In genomic region chr19:47230122-47230920, GRCh38 we compare ENCODE assay signal across 8 cellular contexts. TPM values are rescaled to one million over a fixed set of nuclear protein-coding genes. Genes with fewer than 3 reads are reported as not detected.
DNase-seq lines count a peak whose midpoint lies in the region; ATAC-seq, FAIRE-seq and TF ChIP-seq lines count a peak whose summit lies in the region.

No MANE protein-coding gene starts in this region.

- H3K4me1 ChIP-seq in mononuclear cell (ENCODE audit: insufficient read depth, low read length), result peaks cover 58% of the 10 kb centered on the region

- no peaks in the 10 kb centered on the region for H3K27me3 ChIP-seq in mononuclear cell (ENCODE audit: insufficient read depth, low read length)

- POLR2A ChIA-PET in activated CD8-positive, alpha-beta T cell treated with anti-CD3 and anti-CD28 coated beads, Interleukin-2, amount 10 ng/mL, durations not matched to agents 7 days and 5 days (lab: Charles Lee), result no interaction called here

- H3K9me3 ChIP-seq in mononuclear cell (ENCODE audit: low read depth, low read length), result no peaks in the 10 kb centered on the region

- H3K27ac Mint-ChIP-seq in activated CD8-positive, alpha-beta T cell treated with anti-CD3 and anti-CD28 coated beads, Interleukin-2, amount 10 ng/mL, durations not matched to agents 7 days and 5 days, result no peak overlapping the region
- no peak overlapping the region for H3K27ac Mint-ChIP-seq in endothelial cell (ENCODE audit: unreplicated experiment)

- H3K4me3 Mint-ChIP-seq in activated CD8-positive, alpha-beta T cell treated with anti-CD3 and anti-CD28 coated beads, Interleukin-2, amount 10 ng/mL, durations not matched to agents 7 days and 5 days, result peak overlapping the region; percentile 63
- no peak overlapping the region for H3K4me3 Mint-ChIP-seq in endothelial cell (ENCODE audit: unreplicated experiment)

- H3K27me3 Mint-ChIP-seq in activated CD8-positive, alpha-beta T cell treated with anti-CD3 and anti-CD28 coated beads, Interleukin-2, amount 10 ng/mL, durations not matched to agents 7 days and 5 days (ENCODE audit: low read depth), result peaks cover 2% of the 10 kb centered on the region
- H3K27me3 Mint-ChIP-seq in endothelial cell (ENCODE audit: unreplicated experiment), result peaks cover 20% of the 10 kb centered on the region

- peaks cover 10% of the 10 kb centered on the region for H3K36me3 Mint-ChIP-seq in activated CD8-positive, alpha-beta T cell treated with anti-CD3 and anti-CD28 coated beads, Interleukin-2, amount 10 ng/mL, durations not matched to agents 7 days and 5 days (ENCODE audit: low read depth)
- peaks cover 11% of the 10 kb centered on the region for H3K36me3 Mint-ChIP-seq in endothelial cell (ENCODE audit: low read depth, unreplicated experiment)

- TF ChIP-seq POLR2A in GM12891 (IDR thresholded peaks at IDR 0.05; ENCODE audit: low read depth, low read length), result no peak

- peak; percentile 28 for FAIRE-seq in GM12891 (lab: Jason Lieb, UNC)

- peaks cover 33% of the 10 kb centered on the region for H3K4me1 Mint-ChIP-seq in activated CD8-positive, alpha-beta T cell treated with anti-CD3 and anti-CD28 coated beads, Interleukin-2, amount 10 ng/mL, durations not matched to agents 7 days and 5 days (ENCODE audit: low read depth)
- H3K4me1 Mint-ChIP-seq in endothelial cell (ENCODE audit: unreplicated experiment), result peaks cover 19% of the 10 kb centered on the region

- H3K9me3 Mint-ChIP-seq in activated CD8-positive, alpha-beta T cell treated with anti-CD3 and anti-CD28 coated beads, Interleukin-2, amount 10 ng/mL, durations not matched to agents 7 days and 5 days (ENCODE audit: insufficient read depth), result no peaks in the 10 kb centered on the region
- no peaks in the 10 kb centered on the region for H3K9me3 Mint-ChIP-seq in endothelial cell (ENCODE audit: unreplicated experiment)

- ATAC-seq in activated CD8-positive, alpha-beta T cell treated with anti-CD3 and anti-CD28 coated beads, Interleukin-2, amount 10 ng/mL, durations not matched to agents 7 days and 5 days, result peak; percentile 5
- ATAC-seq in HG03097 (IDR thresholded peaks at IDR 0.05; ENCODE audit: low FRiP score, unreplicated experiment), result no peak

- TF ChIP-seq CTCF in LNCAP (IDR thresholded peaks at IDR 0.05) (peak; percentile 85), endothelial cell (IDR thresholded peaks at IDR 0.05; ENCODE audit: unreplicated experiment) (peak; percentile 99)

- DNase-seq in GM12891 (ENCODE audit: insufficient read length, low spot score) (peak; percentile 63), endothelial cell (ENCODE audit: low spot score) (peak; percentile 67), NCI-H187 (lab: John Stamatoyannopoulos, UW) (no peak)
- peak; percentile 87 for DNase-seq in activated CD8-positive, alpha-beta T cell treated with anti-CD3 and anti-CD28 coated beads, Interleukin-2, amount 10 ng/mL, durations not matched to agents 7 days and 5 days
- peak; percentile 89 for DNase-seq in stimulated activated CD8-positive, alpha-beta memory T cell treated with anti-CD3 and anti-CD28 coated beads, Interleukin-4, amount 100 ng/mL, for 48 hours

- CTCF ChIA-PET in activated CD8-positive, alpha-beta T cell treated with anti-CD3 and anti-CD28 coated beads, Interleukin-2, amount 10 ng/mL, durations not matched to agents 7 days and 5 days (lab: Charles Lee), result interaction anchor here (1.0 to 8.6 kb wide), 2 partner anchors 16 to 80 kb away, joined by 3 to 143 read pairs; no protein-coding TSS in a partner anchor

- peak overlapping the region; percentile 63 for H3K4me3 ChIP-seq in mononuclear cell (ENCODE audit: low read length)

TF ChIP-seq in GM12891, 5 proteins besides CTCF, POLR2A, EP300 and RAD21:
- TF ChIP-seq POU2F2 (IDR thresholded peaks at IDR 0.05; ENCODE audit: low read depth, low read length) (no peak), SPI1 (IDR thresholded peaks at IDR 0.05; ENCODE audit: low read depth, low read length) (no peak), TAF1 (IDR thresholded peaks at IDR 0.05; ENCODE audit: low read depth, low read length) (no peak), POLR2AphosphoS5 (IDR thresholded peaks at IDR 0.05; ENCODE audit: low read depth, low read length) (no peak; the same call in 1 of the 2 replicates), PAX5 (IDR thresholded peaks at IDR 0.05; ENCODE audit: insufficient read depth, low read length, severe bottlenecking) (no peak)

RNA-seq across cellular contexts. Expression of gene BBC3, which starts 0.7 kb away (rescaled TPM):
- polyA plus RNA-seq in GM12891 (2012; ENCODE audit: low read depth, missing spikeins), result 10.9 TPM
- total RNA-seq in activated CD8-positive, alpha-beta T cell treated with anti-CD3 and anti-CD28 coated beads, Interleukin-2, amount 10 ng/mL, durations not matched to agents 7 days and 5 days, result 10 to 100 TPM; 15.7 to 16.8 TPM
- 18.6 TPM for total RNA-seq in endothelial cell (ENCODE audit: unreplicated experiment)
- 8.4 TPM for total RNA-seq in mononuclear cell

RNA-seq across cellular contexts. Expression of gene CCDC9, which starts 26.0 kb away (rescaled TPM):
- 10.3 TPM for polyA plus RNA-seq in GM12891 (2012; ENCODE audit: low read depth, missing spikeins)
- total RNA-seq in activated CD8-positive, alpha-beta T cell treated with anti-CD3 and anti-CD28 coated beads, Interleukin-2, amount 10 ng/mL, durations not matched to agents 7 days and 5 days, result 10 to 100 TPM; 30.0 to 32.1 TPM
- total RNA-seq in endothelial cell (ENCODE audit: unreplicated experiment) (28.0 TPM), mononuclear cell (11.5 TPM)

RNA-seq across cellular contexts. Expression of gene INAFM1, which starts 44.4 kb away (rescaled TPM):
- polyA plus RNA-seq in GM12891 (2012; ENCODE audit: low read depth, missing spikeins), result 2.5 TPM
- total RNA-seq in activated CD8-positive, alpha-beta T cell treated with anti-CD3 and anti-CD28 coated beads, Interleukin-2, amount 10 ng/mL, durations not matched to agents 7 days and 5 days, result 10 to 100 TPM; 12.9 to 14.3 TPM
- 4.8 TPM for total RNA-seq in endothelial cell (ENCODE audit: unreplicated experiment)
- total RNA-seq in mononuclear cell, result 1.4 TPM

Comparison
In these comparisons a context has a peak if more than half of its experiments do, and no peak if none do; other contexts are left out.
1. DNase-seq: peak in GM12891 (single experiment), activated CD8-positive, alpha-beta T cell treated with anti-CD3 and anti-CD28 coated beads, Interleukin-2, amount 10 ng/mL, durations not matched to agents 7 days and 5 days (single experiment), endothelial cell (single experiment) and stimulated activated CD8-positive, alpha-beta memory T cell treated with anti-CD3 and anti-CD28 coated beads, Interleukin-4, amount 100 ng/mL, for 48 hours (single experiment); none in NCI-H187 (0 of 2).